Comparison of ENCODE assay signal across 9 cellular contexts in genomic region chr9:127557998-127558546, GRCh38. TPM values are rescaled to one million over a fixed set of nuclear protein-coding genes. Genes with fewer than 3 reads are reported as not detected.
DNase-seq lines count a peak whose midpoint lies in the region; ATAC-seq, FAIRE-seq and TF ChIP-seq lines count a peak whose summit lies in the region.
"Had no signal": no experiment of that assay in that cellular context is flagged by ENCODE, and none has a peak within 500 bp of the region (broad histone marks: within the 10 kb centered on the region; RNA-seq: fewer than 3 reads in every experiment).

No MANE protein-coding gene starts in this region.

- H3K4me1 ChIP-seq in A673 (ENCODE audit: insufficient read depth, low read length, poor library complexity, severe bottlenecking) (peaks cover 63% of the 10 kb centered on the region), Loucy (ENCODE audit: insufficient read depth, low read length, poor library complexity, severe bottlenecking) (peaks cover 64% of the 10 kb centered on the region), foreskin keratinocyte (peaks cover 63% of the 10 kb centered on the region)

- no peaks in the 10 kb centered on the region for H3K27me3 ChIP-seq in A673 (replicated peaks; ENCODE audit: insufficient read depth, low read depth, low read length, poor library complexity)
- no peaks in the 10 kb centered on the region for H3K27me3 ChIP-seq in Loucy (ENCODE audit: insufficient read depth, low read length, poor library complexity, severe bottlenecking)
- H3K27me3 ChIP-seq in foreskin keratinocyte = no peaks in the 10 kb centered on the region

- no peaks in the 10 kb centered on the region for H4K20me1 ChIP-seq in Loucy (ENCODE audit: insufficient read depth, low read length, poor library complexity, severe bottlenecking)

- peak overlapping the region; percentile 96 for H3K27ac Mint-ChIP-seq in neural crest cell (ENCODE audit: unreplicated experiment)
- H3K27ac Mint-ChIP-seq: memory B cell had no signal

- CTCF ChIA-PET in A673 (lab: Charles Lee) = no interaction called here

- H3K9ac ChIP-seq in Loucy (ENCODE audit: low read depth, low read length, poor library complexity, severe bottlenecking) = peak overlapping the region; percentile 77

- DNase-seq in A673 (ENCODE audit: low spot score) = no peak
- no peak for DNase-seq in coronary artery (ENCODE audit: low spot score)
- DNase-seq in neural crest cell (ENCODE audit: low read depth, low spot score) = no peak
- DNase-seq in D721Med (ENCODE audit: insufficient read length, low spot score) = no peak
- no peak for DNase-seq in EL
- no peak for DNase-seq in foreskin keratinocyte
- no peak for DNase-seq in D341Med (ENCODE audit: low spot score)

- peak overlapping the region; percentile 98 for H3K4me2 ChIP-seq in Loucy (ENCODE audit: low read depth, low read length, poor library complexity, severe bottlenecking)

- no peak for FAIRE-seq in D721Med (lab: Jason Lieb, UNC)

- H3K27me3 Mint-ChIP-seq in neural crest cell (ENCODE audit: low read depth) = no peaks in the 10 kb centered on the region

- peaks cover 83% of the 10 kb centered on the region for H3K4me1 Mint-ChIP-seq in neural crest cell

- intact Hi-C loops in A673 (cut with micrococcal nuclease; ENCODE audit: unreplicated experiment) = no loop called here

- no peaks in the 10 kb centered on the region for H3K9me2 ChIP-seq in Loucy (replicated peaks; ENCODE audit: low read depth, low read length)

- POLR2A ChIA-PET in A673 (lab: Charles Lee; ENCODE audit: low non-redundant PET) = no interaction called here

- H3K9me3 Mint-ChIP-seq in neural crest cell = no peaks in the 10 kb centered on the region
- H3K9me3 Mint-ChIP-seq: memory B cell had no signal

- ATAC-seq in foreskin keratinocyte = no peak

- peaks cover 81% of the 10 kb centered on the region for H3K79me2 ChIP-seq in Loucy (ENCODE audit: insufficient read depth, low read length)

- H3K36me3 ChIP-seq in A673 (ENCODE audit: insufficient read depth, low read length, poor library complexity, severe bottlenecking) (no peaks in the 10 kb centered on the region), Loucy (ENCODE audit: insufficient read depth, low read length) (no peaks in the 10 kb centered on the region)

- H3K36me3 Mint-ChIP-seq in neural crest cell (ENCODE audit: low read depth) = no peaks in the 10 kb centered on the region
- H3K36me3 Mint-ChIP-seq: memory B cell had no signal

- BruUV-seq in A673 (replicated peaks; lab: Mats Ljungman, UMichigan) = no TSS peak

- no peaks in the 10 kb centered on the region for H3K9me3 ChIP-seq in A673 (ENCODE audit: low read depth, low read length, poor library complexity, severe bottlenecking)
- H3K9me3 ChIP-seq in Loucy (ENCODE audit: insufficient read depth, low read depth, low read length) = no peaks in the 10 kb centered on the region

- no peak overlapping the region for H2AFZ ChIP-seq in Loucy (ENCODE audit: low read length)

- H3F3A ChIP-seq in Loucy (ENCODE audit: low read depth) = no peaks in the 10 kb centered on the region

- H3K27ac ChIP-seq in A673 (ENCODE audit: low read depth, low read length, poor library complexity, severe bottlenecking) (peak overlapping the region; percentile 80), coronary artery (peak overlapping the region; percentile 46 to 96), foreskin keratinocyte (no peak overlapping the region)

- H3K4me3 ChIP-seq in A673 (ENCODE audit: low read depth, low read length, poor library complexity, severe bottlenecking) = no peak overlapping the region
- H3K4me3 ChIP-seq in Loucy (ENCODE audit: low read length, poor library complexity, severe bottlenecking) = peak overlapping the region; percentile 68
- H3K4me3 ChIP-seq in coronary artery = peak overlapping the region; percentile 20

- peak overlapping the region; percentile 77 for H3K4me3 Mint-ChIP-seq in neural crest cell
- H3K4me3 Mint-ChIP-seq: memory B cell had no signal

- TF ChIP-seq CTCF in A673 (conservative IDR thresholded peaks at IDR 0.05; ENCODE audit: low read depth, low read length) (no peak), Loucy (conservative IDR thresholded peaks at IDR 0.05; ENCODE audit: low read length) (no peak), coronary artery (IDR thresholded peaks at IDR 0.05) (no peak), neural crest cell (conservative IDR thresholded peaks at IDR 0.05) (no peak), D721Med (IDR thresholded peaks at IDR 0.05; ENCODE audit: insufficient read depth, missing control alignments) (no peak), foreskin keratinocyte (conservative IDR thresholded peaks at IDR 0.05) (no peak)

RNA-seq across cellular contexts. Expression of gene STXBP1, which starts 54.0 kb away (rescaled TPM):
- total RNA-seq in A673 (2021) (10.9 and 12.6 TPM in 2 replicates), neural crest cell (53.3 and 56.1 TPM in 2 replicates), foreskin keratinocyte (20.2 and 20.6 TPM in 2 replicates)
- polyA plus RNA-seq in foreskin keratinocyte = 15.5 and 18.7 TPM in 2 replicates
